25 cellular contexts compared by ENCODE assay signal in genomic region chr1:160773088-160773487, GRCh38. TPM values are rescaled to one million over a fixed set of nuclear protein-coding genes. Genes with fewer than 3 reads are reported as not detected.
DNase-seq lines count a peak whose midpoint lies in the region; ATAC-seq lines count a peak whose summit lies in the region.
"Had no signal": no experiment of that assay in that cellular context is flagged by ENCODE, and none has a peak within 500 bp of the region (broad histone marks: within the 10 kb centered on the region; RNA-seq: fewer than 3 reads in every experiment).

No MANE protein-coding gene starts in this region.

- H3K4me3 Mint-ChIP-seq in T-helper 1 cell treated with Interleukin-12 subunit alpha and Interleukin-12 subunit beta and Interleukin-4 antibody, amounts not matched to agents 30 μg/mL and 1 μg/mL, for 36 hours: no peak overlapping the region
- no peak overlapping the region for H3K4me3 Mint-ChIP-seq in stimulated activated naive CD8-positive, alpha-beta T cell treated with anti-CD3 and anti-CD28 coated beads, Interleukin-15, Interleukin-2, amounts not matched to agents 100 ng/mL and 50 ng/mL, for 24 hours
- peak overlapping the region in 1 of 2 donors; percentile 77 for H3K4me3 Mint-ChIP-seq in stimulated activated naive CD8-positive, alpha-beta T cell treated with anti-CD3 and anti-CD28 coated beads, Interleukin-15, amount 100 ng/mL, for 72 hours
- H3K4me3 Mint-ChIP-seq in activated T-helper 17 cell treated with anti-CD3 and anti-CD28 coated beads, Interleukin-2, amount 50 U/mL, for 72 hours: no peak overlapping the region
- H3K4me3 Mint-ChIP-seq: CD4-positive, alpha-beta memory T cell had no signal

- ATAC-seq in stimulated activated naive CD8-positive, alpha-beta T cell treated with anti-CD3 and anti-CD28 coated beads, Interleukin-15, amount 100 ng/mL, for 72 hours: no peak
- peak; percentile 26 for ATAC-seq in activated T-helper 17 cell treated with anti-CD3 and anti-CD28 coated beads, Interleukin-2, amount 50 U/mL, for 72 hours (replicated peaks)
- ATAC-seq in HG02588 (IDR thresholded peaks at IDR 0.05; ENCODE audit: unreplicated experiment) (no peak), GM21717 (IDR thresholded peaks at IDR 0.05; ENCODE audit: unreplicated experiment) (no peak), HG02884 (IDR thresholded peaks at IDR 0.05; ENCODE audit: unreplicated experiment) (no peak)
- ATAC-seq: PC-3 had no signal

- H3K36me3 Mint-ChIP-seq in T-helper 1 cell treated with Interleukin-12 subunit alpha and Interleukin-12 subunit beta and Interleukin-4 antibody, amounts not matched to agents 30 μg/mL and 1 μg/mL, for 36 hours (ENCODE audit: low read depth): peaks cover 2% of the 10 kb centered on the region
- H3K36me3 Mint-ChIP-seq in stimulated activated naive CD8-positive, alpha-beta T cell treated with anti-CD3 and anti-CD28 coated beads, Interleukin-15, Interleukin-2, amounts not matched to agents 100 ng/mL and 50 ng/mL, for 24 hours (ENCODE audit: low read depth): no peaks in the 10 kb centered on the region
- H3K36me3 Mint-ChIP-seq in activated T-helper 17 cell treated with anti-CD3 and anti-CD28 coated beads, Interleukin-2, amount 50 U/mL, for 72 hours (ENCODE audit: low read depth): no peaks in the 10 kb centered on the region
- H3K36me3 Mint-ChIP-seq: CD4-positive, alpha-beta memory T cell had no signal

- no peak for DNase-seq in T-helper 1 cell
- DNase-seq in stimulated activated naive CD8-positive, alpha-beta T cell treated with anti-CD3 and anti-CD28 coated beads, Interleukin-15, amount 100 ng/mL, for 72 hours: no peak
- DNase-seq: ACHN; Caco-2; CD4-positive, alpha-beta memory T cell; DMS 273 treated with DMSO at 0.1 percent for 48 hours; DND-41; MG63; NCI-H1048; NCI-H1436; NCI-H187 treated with DMSO at 0.1 percent for 48 hours; NCI-H2107; NCI-H446 treated with DMSO at 0.1 percent for 48 hours; NCI-H526 treated with DMSO at 0.1 percent for 48 hours; PC-3; SHP77 had no signal

- no peaks in the 10 kb centered on the region for H3K27me3 Mint-ChIP-seq in T-helper 1 cell treated with Interleukin-12 subunit alpha and Interleukin-12 subunit beta and Interleukin-4 antibody, amounts not matched to agents 30 μg/mL and 1 μg/mL, for 36 hours (ENCODE audit: low read depth)
- H3K27me3 Mint-ChIP-seq in stimulated activated naive CD8-positive, alpha-beta T cell treated with anti-CD3 and anti-CD28 coated beads, Interleukin-15, Interleukin-2, amounts not matched to agents 100 ng/mL and 50 ng/mL, for 24 hours: no peaks in the 10 kb centered on the region
- H3K27me3 Mint-ChIP-seq in stimulated activated naive CD8-positive, alpha-beta T cell treated with anti-CD3 and anti-CD28 coated beads, Interleukin-15, amount 100 ng/mL, for 72 hours: no peaks in the 10 kb centered on the region
- no peaks in the 10 kb centered on the region for H3K27me3 Mint-ChIP-seq in activated T-helper 17 cell treated with anti-CD3 and anti-CD28 coated beads, Interleukin-2, amount 50 U/mL, for 72 hours

- H3K9me3 Mint-ChIP-seq in T-helper 1 cell treated with Interleukin-12 subunit alpha and Interleukin-12 subunit beta and Interleukin-4 antibody, amounts not matched to agents 30 μg/mL and 1 μg/mL, for 36 hours: no peaks in the 10 kb centered on the region
- H3K9me3 Mint-ChIP-seq in stimulated activated naive CD8-positive, alpha-beta T cell treated with anti-CD3 and anti-CD28 coated beads, Interleukin-15, Interleukin-2, amounts not matched to agents 100 ng/mL and 50 ng/mL, for 24 hours: no peaks in the 10 kb centered on the region
- peaks cover 7 to 8% of the 10 kb centered on the region in 2 donors for H3K9me3 Mint-ChIP-seq in stimulated activated naive CD8-positive, alpha-beta T cell treated with anti-CD3 and anti-CD28 coated beads, Interleukin-15, amount 100 ng/mL, for 72 hours
- no peaks in the 10 kb centered on the region for H3K9me3 Mint-ChIP-seq in activated T-helper 17 cell treated with anti-CD3 and anti-CD28 coated beads, Interleukin-2, amount 50 U/mL, for 72 hours
- H3K9me3 Mint-ChIP-seq: CD4-positive, alpha-beta memory T cell had no signal

- H3K27ac Mint-ChIP-seq in T-helper 1 cell treated with Interleukin-12 subunit alpha and Interleukin-12 subunit beta and Interleukin-4 antibody, amounts not matched to agents 30 μg/mL and 1 μg/mL, for 36 hours: peak overlapping the region; percentile 74
- H3K27ac Mint-ChIP-seq in stimulated activated naive CD8-positive, alpha-beta T cell treated with anti-CD3 and anti-CD28 coated beads, Interleukin-15, Interleukin-2, amounts not matched to agents 100 ng/mL and 50 ng/mL, for 24 hours: peak overlapping the region; percentile 32
- peak overlapping the region in 1 of 2 donors; percentile 95 for H3K27ac Mint-ChIP-seq in stimulated activated naive CD8-positive, alpha-beta T cell treated with anti-CD3 and anti-CD28 coated beads, Interleukin-15, amount 100 ng/mL, for 72 hours
- peak overlapping the region; percentile 7 for H3K27ac Mint-ChIP-seq in activated T-helper 17 cell treated with anti-CD3 and anti-CD28 coated beads, Interleukin-2, amount 50 U/mL, for 72 hours
- H3K27ac Mint-ChIP-seq: CD4-positive, alpha-beta memory T cell had no signal

- H3K4me1 Mint-ChIP-seq in T-helper 1 cell treated with Interleukin-12 subunit alpha and Interleukin-12 subunit beta and Interleukin-4 antibody, amounts not matched to agents 30 μg/mL and 1 μg/mL, for 36 hours (ENCODE audit: low read depth): peaks cover 41% of the 10 kb centered on the region
- H3K4me1 Mint-ChIP-seq in stimulated activated naive CD8-positive, alpha-beta T cell treated with anti-CD3 and anti-CD28 coated beads, Interleukin-15, Interleukin-2, amounts not matched to agents 100 ng/mL and 50 ng/mL, for 24 hours (ENCODE audit: low read depth): peaks cover 73% of the 10 kb centered on the region
- H3K4me1 Mint-ChIP-seq in stimulated activated naive CD8-positive, alpha-beta T cell treated with anti-CD3 and anti-CD28 coated beads, Interleukin-15, amount 100 ng/mL, for 72 hours: peaks cover 91% of the 10 kb centered on the region
- H3K4me1 Mint-ChIP-seq in activated T-helper 17 cell treated with anti-CD3 and anti-CD28 coated beads, Interleukin-2, amount 50 U/mL, for 72 hours: peaks cover 17% of the 10 kb centered on the region

RNA-seq across cellular contexts. Expression of gene LY9, which starts 22.9 kb away (rescaled TPM):
- 1 to 10 TPM; 1.9 to 3.2 TPM for total RNA-seq in activated T-helper 17 cell treated with anti-CD3 and anti-CD28 coated beads, Interleukin-2, amount 50 U/mL, for 72 hours
- total RNA-seq: Caco-2, H4, LHCN-M2, PC-3, RPMI7951 had no signal

RNA-seq across cellular contexts. Expression of gene SLAMF7, which starts 34.0 kb away (rescaled TPM):
- 10 to 100 TPM in 1 of 2 donors, 1 to 10 TPM in 1; 4.5 to 15.0 TPM for total RNA-seq in activated T-helper 17 cell treated with anti-CD3 and anti-CD28 coated beads, Interleukin-2, amount 50 U/mL, for 72 hours
- total RNA-seq: Caco-2, LHCN-M2, RPMI7951 had no signal
